Comparison of ENCODE assay signal across 8 cellular contexts in genomic region chr12:51217133-51217967, GRCh38. TPM values are rescaled to one million over a fixed set of nuclear protein-coding genes. Genes with fewer than 3 reads are reported as not detected.
A peak's percentile ranks its signal among the peaks of the same experiment; 100 is the strongest.
DNase-seq lines count a peak whose midpoint lies in the region; ATAC-seq and TF ChIP-seq lines count a peak whose summit lies in the region.

No MANE protein-coding gene starts in this region.

- H3K9me3 ChIP-seq in Peyer's patch (no peaks in the 10 kb centered on the region), gastroesophageal sphincter (no peaks in the 10 kb centered on the region)

- peak in 4 of 6 experiments; percentile 15 to 30 (median 26) for TF ChIP-seq CTCF in Peyer's patch (IDR thresholded peaks at IDR 0.05)
- TF ChIP-seq CTCF in gastroesophageal sphincter (IDR thresholded peaks at IDR 0.05) = peak in 3 of 4 experiments; percentile 37 to 52 (median 46)

- no peaks in the 10 kb centered on the region for H3K27me3 ChIP-seq in Peyer's patch
- no peaks in the 10 kb centered on the region for H3K27me3 ChIP-seq in gastroesophageal sphincter

- TF ChIP-seq EP300 in gastroesophageal sphincter (IDR thresholded peaks at IDR 0.05) = no peak

- WGBS in gastroesophageal sphincter (ENCODE audit: low coverage in 1 of 2), 2 donors = 3% methylated on average over 12 of the region's 81 CpGs; no CpG with 5 or more reads in 1 of the 2 donors
- WGBS in urinary bladder = 1% methylated on average over 81 of the region's 81 CpGs

- H3K27ac ChIP-seq in Peyer's patch (peak overlapping the region; percentile 94 to 97 (median 96)), gastroesophageal sphincter (peak overlapping the region; percentile 94 to 100 (median 98)), urinary bladder (ENCODE audit: low read depth) (peak overlapping the region; percentile 91)

- DNase-seq in Peyer's patch (peak; percentile 68 to 81 (median 73)), nucleus accumbens (lab: John Stamatoyannopoulos, UW) (peak in 52 of 56 donors; percentile 22 to 86 (median 63))
- peak; percentile 51 for DNase-seq in activated naive CD4-positive, alpha-beta T cell treated with Interleukin-2 at 50 U/mL for 16 hours

- TF ChIP-seq POLR2A in Peyer's patch (IDR thresholded peaks at IDR 0.05) (no peak), gastroesophageal sphincter (IDR thresholded peaks at IDR 0.05) (peak; percentile 26 to 34)

- peaks cover 0 to 11% (median 5%) of the 10 kb centered on the region in 4 donors for H3K4me1 ChIP-seq in Peyer's patch
- H3K4me1 ChIP-seq in gastroesophageal sphincter = peaks cover 0 to 29% (median 3%) of the 10 kb centered on the region in 3 donors
- H3K4me1 ChIP-seq in urinary bladder (ENCODE audit: insufficient read depth) = no peaks in the 10 kb centered on the region

- ATAC-seq in GM18502 (IDR thresholded peaks at IDR 0.05; ENCODE audit: poor library complexity, unreplicated experiment) (peak; percentile 56), HG02840 (IDR thresholded peaks at IDR 0.05; ENCODE audit: low FRiP score, unreplicated experiment) (peak; percentile 35), gastroesophageal sphincter (peak; percentile 71), GM18517 (IDR thresholded peaks at IDR 0.05; ENCODE audit: unreplicated experiment) (no peak)

- H3K36me3 ChIP-seq in Peyer's patch = no peaks in the 10 kb centered on the region
- peaks cover 0 to 18% of the 10 kb centered on the region in 2 donors for H3K36me3 ChIP-seq in gastroesophageal sphincter
- H3K36me3 ChIP-seq in urinary bladder (ENCODE audit: insufficient read depth) = no peaks in the 10 kb centered on the region

- H3K4me3 ChIP-seq in Peyer's patch = peak overlapping the region; percentile 72 to 99 (median 87)
- peak overlapping the region; percentile 96 to 99 for H3K4me3 ChIP-seq in gastroesophageal sphincter
- H3K4me3 ChIP-seq in urinary bladder (ENCODE audit: low read depth, low read length) = peak overlapping the region; percentile 97

RNA-seq across cellular contexts. Expression of gene POU6F1, which starts 0.5 kb away (rescaled TPM):
- total RNA-seq in Peyer's patch (10 to 100 TPM in 1 of 4 donors, 1 to 10 TPM in 3; 1.4 to 19.8 (median 6.6) TPM), gastroesophageal sphincter (10 to 100 TPM; 12.6 to 33.9 (median 17.9) TPM), urinary bladder (4.3 TPM)
- polyA plus RNA-seq in urinary bladder = 10.6 TPM

RNA-seq across cellular contexts. Expression of gene DAZAP2, which starts 21.3 kb away (rescaled TPM):
- total RNA-seq in Peyer's patch (100 to 1,000 TPM; 220 to 372 (median 284) TPM), gastroesophageal sphincter (100 to 1,000 TPM; 261 to 337 (median 311) TPM), urinary bladder (89.1 TPM)
- 487 TPM for polyA plus RNA-seq in urinary bladder

RNA-seq across cellular contexts. Expression of gene TFCP2, which starts 44.4 kb away (rescaled TPM):
- total RNA-seq in Peyer's patch = 10 to 100 TPM; 14.9 to 35.5 (median 19.4) TPM
- 10 to 100 TPM; 12.3 to 16.6 (median 14.2) TPM for total RNA-seq in gastroesophageal sphincter
- total RNA-seq in urinary bladder = 20.8 TPM
- polyA plus RNA-seq in urinary bladder = 21.5 TPM

RNA-seq across cellular contexts. Expression of gene SMAGP, which starts 52.9 kb away (rescaled TPM):
- total RNA-seq in Peyer's patch (10 to 100 TPM; 23.1 to 42.9 (median 39.1) TPM), gastroesophageal sphincter (1 to 10 TPM; 1.2 to 8.0 (median 3.6) TPM), urinary bladder (13.4 TPM)
- polyA plus RNA-seq in urinary bladder = 10.0 TPM

Comparison
In these comparisons a context has a peak if more than half of its experiments do, and no peak if none do; other contexts are left out.
1. POLR2A ChIP-seq: peak in gastroesophageal sphincter (2 of 2); none in Peyer's patch (0 of 2).
2. Peak in every context shown above with its lines, with median percentiles within 50 percentile points of each other: DNase-seq, H3K27ac ChIP-seq and H3K4me3 ChIP-seq.